In the genomic region with DNA sequence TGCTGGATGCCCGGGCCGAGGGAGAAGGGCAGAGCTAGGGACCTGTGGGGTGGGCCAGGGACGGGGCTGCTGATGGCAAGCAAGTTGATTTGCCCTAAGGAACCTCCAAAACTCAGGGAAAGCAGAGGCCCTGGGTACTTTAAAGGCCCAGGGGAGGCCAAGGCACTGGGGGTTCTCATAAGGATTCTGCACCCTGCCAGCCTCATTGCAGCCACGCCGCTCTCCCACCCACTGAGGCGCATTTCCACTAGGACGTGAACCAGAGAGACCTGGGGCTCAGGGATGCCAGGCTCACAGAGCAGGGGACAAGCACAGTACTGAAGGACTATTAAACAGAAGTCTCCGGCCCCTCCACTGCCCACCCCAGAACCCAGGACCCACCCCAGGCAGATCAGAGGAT, we compare ENCODE assay signal across 22 cellular contexts. TPM values are rescaled to one million over a fixed set of nuclear protein-coding genes. Genes with fewer than 3 reads are reported as not detected.
DNase-seq lines count a peak whose midpoint lies in the region; ATAC-seq lines count a peak whose summit lies in the region.
"Had no signal": no experiment of that assay in that cellular context is flagged by ENCODE, and none has a peak within 500 bp of the region (broad histone marks: within the 10 kb centered on the region; RNA-seq: fewer than 3 reads in every experiment).

No MANE protein-coding gene starts in this region.

- intact Hi-C loops in sciatic nerve (cut with DNase I), result no loop called here

- ATAC-seq in sciatic nerve, result no peak
- ATAC-seq: HCT116 had no signal

- DNase-seq in activated CD8-positive, alpha-beta memory T cell treated with anti-CD3 and anti-CD28 coated beads for 24 hours, result peak; percentile 24
- DNase-seq in activated CD8-positive, alpha-beta memory T cell treated with anti-CD3 and anti-CD28 coated beads, Interleukin-2, amount 50 U/mL, for 4 hours, result no peak
- DNase-seq in islet precursor cell (peak; percentile 10), sciatic nerve (ENCODE audit: low spot score) (peak; percentile 13), amygdala (lab: John Stamatoyannopoulos, UW) (no peak), NCI-H1092 (lab: John Stamatoyannopoulos, UW) (no peak)
- DNase-seq in stimulated activated CD4-positive, alpha-beta T cell treated with anti-CD3 and anti-CD28 coated beads, Interleukin-12 subunit alpha, Interleukin-12 subunit beta, amount 100 ng/mL, for 4 hours, result no peak
- DNase-seq in stimulated activated CD4-positive, alpha-beta T cell treated with anti-CD3 and anti-CD28 coated beads, Interleukin-1b, Interleukin-23, amount 100 ng/mL, for 48 hours, result no peak
- DNase-seq: CD4-positive, CD25-positive, alpha-beta regulatory T cell; COR-L47; DMS153; GF-D8; GM23248; Kasumi-1; MG63; NCI-H1105; NCI-H2081 treated with DMSO at 0.1 percent for 48 hours; NK-92 treated with Interleukin-12 subunit alpha and Interleukin-12 subunit beta, amount 100 ng/mL, for 24 hours; Right ventricle myocardium superior had no signal

RNA-seq across cellular contexts. Expression of a gene that starts 39.4 kb away (rescaled TPM):
- not detected for total RNA-seq in sciatic nerve
- total RNA-seq: CD4-positive, CD25-positive, alpha-beta regulatory T cell; Daoy; GM23248; OCI-LY7; Right ventricle myocardium superior had no signal

Comparison
In these comparisons a context has a peak if more than half of its experiments do, and no peak if none do; other contexts are left out.
1. DNase-seq: peak in activated CD8-positive, alpha-beta memory T cell treated with anti-CD3 and anti-CD28 coated beads for 24 hours (single experiment), islet precursor cell (single experiment) and sciatic nerve (single experiment); none in activated CD8-positive, alpha-beta memory T cell treated with anti-CD3 and anti-CD28 coated beads, Interleukin-2, amount 50 U/mL, for 4 hours (single experiment), amygdala (0 of 56), stimulated activated CD4-positive, alpha-beta T cell treated with anti-CD3 and anti-CD28 coated beads, Interleukin-12 subunit alpha, Interleukin-12 subunit beta, amount 100 ng/mL, for 4 hours (single experiment), NCI-H1092 (single experiment) and stimulated activated CD4-positive, alpha-beta T cell treated with anti-CD3 and anti-CD28 coated beads, Interleukin-1b, Interleukin-23, amount 100 ng/mL, for 48 hours (single experiment).